14 cellular contexts compared by ENCODE assay signal in the genomic region with DNA sequence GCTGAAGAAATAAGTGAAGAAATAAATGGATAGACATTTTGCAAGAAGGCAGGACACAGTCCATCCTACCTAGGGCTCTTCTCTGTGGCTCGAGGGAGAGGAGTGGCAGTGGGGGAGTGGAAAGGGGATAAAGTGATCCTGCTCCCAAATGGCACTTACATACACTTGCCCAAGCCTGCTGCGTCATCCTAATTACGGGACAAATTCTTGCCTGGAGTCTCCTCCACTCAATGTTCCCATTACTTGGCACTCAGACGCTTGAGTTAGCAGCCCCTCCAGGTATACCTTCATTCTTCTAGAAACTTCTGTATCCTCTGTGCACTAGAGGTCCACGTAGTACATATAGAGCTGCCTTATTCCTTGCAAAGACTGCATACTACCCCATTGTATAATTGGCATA.
"Had no signal": no experiment of that assay in that cellular context is flagged by ENCODE, and none has a peak within 500 bp of the region (broad histone marks: within the 10 kb centered on the region; RNA-seq: fewer than 3 reads in every experiment).

No MANE protein-coding gene starts in this region.

- H3K9me3 Mint-ChIP-seq: activated naive CD4-positive, alpha-beta T cell treated with anti-CD3 and anti-CD28 coated beads, Interleukin-2, amount 50 U/mL, for 72 hours; effector memory CD8-positive, alpha-beta T cell; mesothelial cell of epicardium had no signal

- H3K4me3 Mint-ChIP-seq: effector memory CD8-positive, alpha-beta T cell; mesothelial cell of epicardium had no signal

- H3K4me3 ChIP-seq: body of pancreas, hepatocyte, transverse colon had no signal

- H3K4me1 Mint-ChIP-seq: mesothelial cell of epicardium had no signal

- ATAC-seq: body of pancreas; effector memory CD8-positive, alpha-beta T cell had no signal

- H3K4me2 ChIP-seq: hepatocyte had no signal

- H3K36me3 Mint-ChIP-seq: activated naive CD4-positive, alpha-beta T cell treated with anti-CD3 and anti-CD28 coated beads, Interleukin-2, amount 50 U/mL, for 72 hours; mesothelial cell of epicardium had no signal

- H3K79me2 ChIP-seq: hepatocyte had no signal

- H3K27ac Mint-ChIP-seq: activated naive CD4-positive, alpha-beta T cell treated with anti-CD3 and anti-CD28 coated beads, Interleukin-2, amount 50 U/mL, for 72 hours; mesothelial cell of epicardium had no signal

- H3K27ac ChIP-seq: body of pancreas, hepatocyte, transverse colon, VCaP had no signal

- DNase-seq: activated CD4-positive, alpha-beta T cell treated with anti-CD3 and anti-CD28 coated beads for 4 hours; activated T-cell treated with anti-CD3 and anti-CD28 coated beads, Interleukin-2, amount 50 U/mL, for 1 hour; amniotic stem cell; central memory CD4-positive, alpha-beta T cell; cortex of kidney; effector memory CD8-positive, alpha-beta T cell; small intestine; T1000 had no signal

- H3K27me3 Mint-ChIP-seq: effector memory CD8-positive, alpha-beta T cell had no signal

- H2AFZ ChIP-seq: hepatocyte had no signal

- H3K36me3 ChIP-seq: transverse colon had no signal

- H3K27me3 ChIP-seq: body of pancreas, hepatocyte, transverse colon had no signal

- H3K4me1 ChIP-seq: body of pancreas had no signal
